In the genomic region with DNA sequence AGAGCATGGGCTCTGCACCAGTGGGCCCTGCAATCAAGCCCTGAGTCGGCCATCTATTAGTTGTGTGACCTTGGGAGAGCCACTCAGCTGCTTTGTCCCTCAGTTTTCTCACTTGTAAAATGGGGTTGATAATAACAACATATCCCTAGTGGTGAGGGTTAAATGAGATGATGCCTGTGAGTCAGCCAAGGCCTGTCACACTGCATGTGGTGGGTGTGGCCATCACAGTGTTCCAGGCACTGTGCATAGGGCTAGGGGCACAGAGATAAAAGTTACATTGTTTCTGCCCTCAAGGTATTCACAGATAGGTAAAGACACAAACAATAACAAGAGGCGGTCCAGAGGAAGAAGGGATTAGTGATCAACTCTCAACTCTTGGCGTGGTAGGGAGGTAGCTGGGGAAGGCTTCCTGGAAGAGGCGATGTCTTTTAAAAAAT, we compare ENCODE assay signal across 16 cellular contexts. TPM values are rescaled to one million over a fixed set of nuclear protein-coding genes. Genes with fewer than 3 reads are reported as not detected.
DNase-seq lines count a peak whose midpoint lies in the region; ATAC-seq, FAIRE-seq and TF ChIP-seq lines count a peak whose summit lies in the region.
"Had no signal": no experiment of that assay in that cellular context is flagged by ENCODE, and none has a peak within 500 bp of the region (broad histone marks: within the 10 kb centered on the region; RNA-seq: fewer than 3 reads in every experiment).

No MANE protein-coding gene starts in this region.

- ATAC-seq in GM18511 (IDR thresholded peaks at IDR 0.05; ENCODE audit: unreplicated experiment) (no peak), WTC11 (no peak), GM19397 (IDR thresholded peaks at IDR 0.05; ENCODE audit: unreplicated experiment) (no peak)
- ATAC-seq: psoas muscle had no signal

- H3K4me1 Mint-ChIP-seq in activated CD4-positive, alpha-beta memory T cell treated with anti-CD3 and anti-CD28 coated beads for 36 hours (ENCODE audit: low read depth): peaks cover 14% of the 10 kb centered on the region
- H3K4me1 Mint-ChIP-seq in mesothelial cell of epicardium (peaks cover 86% of the 10 kb centered on the region), WTC11 (peaks cover 4% of the 10 kb centered on the region; the same call in 1 of the 2 replicates)
- H3K4me1 Mint-ChIP-seq: central memory CD8-positive, alpha-beta T cell had no signal

- POLR2A ChIA-PET in activated CD4-positive, alpha-beta memory T cell treated with anti-CD3 and anti-CD28 coated beads for 36 hours (lab: Charles Lee): no interaction called here
- POLR2A ChIA-PET in WTC11 (lab: Charles Lee): no interaction called here

- H3K9me3 Mint-ChIP-seq in activated CD4-positive, alpha-beta memory T cell treated with anti-CD3 and anti-CD28 coated beads for 36 hours: no peaks in the 10 kb centered on the region
- H3K9me3 Mint-ChIP-seq in mesothelial cell of epicardium: no peaks in the 10 kb centered on the region
- H3K9me3 Mint-ChIP-seq in WTC11: no peaks in the 10 kb centered on the region
- H3K9me3 Mint-ChIP-seq: CD14-positive monocyte; central memory CD8-positive, alpha-beta T cell had no signal

- no peak for TF ChIP-seq CTCF in mesothelial cell of epicardium (IDR thresholded peaks at IDR 0.05; ENCODE audit: unreplicated experiment)
- TF ChIP-seq CTCF in WTC11 (IDR thresholded peaks at IDR 0.05): no peak

- DNase-seq in AG20443 (ENCODE audit: low spot score) (peak; percentile 63), ELR (ENCODE audit: low read depth) (peak; percentile 52), mesothelial cell of epicardium (ENCODE audit: low spot score in 2 of 2, unreplicated experiment in 2 of 2) (no peak), RCC 7860 (ENCODE audit: low spot score) (no peak), WTC11 (ENCODE audit: low spot score) (no peak)
- DNase-seq in activated CD4-positive, alpha-beta memory T cell treated with anti-CD3 and anti-CD28 coated beads for 36 hours: peak; percentile 24
- DNase-seq: activated naive CD4-positive, alpha-beta T cell treated with Interleukin-2 at 50 U/mL for 16 hours; kidney glomerular epithelial cell; MG63; NCI-H2081 treated with DMSO at 0.1 percent for 48 hours; psoas muscle; stimulated activated CD4-positive, alpha-beta T cell treated with anti-CD3 and anti-CD28 coated beads, Interleukin-1b, Interleukin-23, amount 100 ng/mL, for 48 hours had no signal

- no peak overlapping the region for H3K27ac Mint-ChIP-seq in activated CD4-positive, alpha-beta memory T cell treated with anti-CD3 and anti-CD28 coated beads for 36 hours
- H3K27ac Mint-ChIP-seq in mesothelial cell of epicardium: peak overlapping the region; percentile 66
- no peak overlapping the region for H3K27ac Mint-ChIP-seq in WTC11

- H3K4me3 Mint-ChIP-seq in activated CD4-positive, alpha-beta memory T cell treated with anti-CD3 and anti-CD28 coated beads for 36 hours: no peak overlapping the region
- H3K4me3 Mint-ChIP-seq in mesothelial cell of epicardium: no peak overlapping the region
- H3K4me3 Mint-ChIP-seq in WTC11: no peak overlapping the region
- H3K4me3 Mint-ChIP-seq: CD14-positive monocyte; central memory CD8-positive, alpha-beta T cell had no signal

- no peaks in the 10 kb centered on the region for H3K36me3 Mint-ChIP-seq in activated CD4-positive, alpha-beta memory T cell treated with anti-CD3 and anti-CD28 coated beads for 36 hours
- H3K36me3 Mint-ChIP-seq in mesothelial cell of epicardium: peaks cover 45% of the 10 kb centered on the region
- peaks cover 9% of the 10 kb centered on the region for H3K36me3 Mint-ChIP-seq in WTC11

- CTCF ChIA-PET in activated CD4-positive, alpha-beta memory T cell treated with anti-CD3 and anti-CD28 coated beads for 36 hours (lab: Charles Lee): no interaction called here
- CTCF ChIA-PET in WTC11 (lab: Charles Lee): interaction anchor here (1.6 to 5.7 kb wide), 2 partner anchors 15 to 130 kb away, joined by 5 to 22 read pairs; no protein-coding TSS in a partner anchor

- no peak for FAIRE-seq in RCC 7860 (lab: Jason Lieb, UNC)

- intact Hi-C loops in activated CD4-positive, alpha-beta memory T cell treated with anti-CD3 and anti-CD28 coated beads for 36 hours (cut with micrococcal nuclease): no loop called here

- no peaks in the 10 kb centered on the region for H3K27me3 Mint-ChIP-seq in activated CD4-positive, alpha-beta memory T cell treated with anti-CD3 and anti-CD28 coated beads for 36 hours
- no peaks in the 10 kb centered on the region for H3K27me3 Mint-ChIP-seq in mesothelial cell of epicardium (ENCODE audit: low read depth)
- H3K27me3 Mint-ChIP-seq in WTC11 (ENCODE audit: low read depth): no peaks in the 10 kb centered on the region

TF ChIP-seq in WTC11, 78 proteins besides CTCF, POLR2A, EP300 and RAD21:
- TF ChIP-seq, protein P1, sequence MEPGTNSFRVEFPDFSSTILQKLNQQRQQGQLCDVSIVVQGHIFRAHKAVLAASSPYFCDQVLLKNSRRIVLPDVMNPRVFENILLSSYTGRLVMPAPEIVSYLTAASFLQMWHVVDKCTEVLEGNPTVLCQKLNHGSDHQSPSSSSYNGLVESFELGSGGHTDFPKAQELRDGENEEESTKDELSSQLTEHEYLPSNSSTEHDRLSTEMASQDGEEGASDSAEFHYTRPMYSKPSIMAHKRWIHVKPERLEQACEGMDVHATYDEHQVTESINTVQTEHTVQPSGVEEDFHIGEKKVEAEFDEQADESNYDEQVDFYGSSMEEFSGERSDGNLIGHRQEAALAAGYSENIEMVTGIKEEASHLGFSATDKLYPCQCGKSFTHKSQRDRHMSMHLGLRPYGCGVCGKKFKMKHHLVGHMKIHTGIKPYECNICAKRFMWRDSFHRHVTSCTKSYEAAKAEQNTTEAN (CRISPR knock-in tag; IDR thresholded peaks at IDR 0.05): no peak
- TF ChIP-seq, protein P2, sequence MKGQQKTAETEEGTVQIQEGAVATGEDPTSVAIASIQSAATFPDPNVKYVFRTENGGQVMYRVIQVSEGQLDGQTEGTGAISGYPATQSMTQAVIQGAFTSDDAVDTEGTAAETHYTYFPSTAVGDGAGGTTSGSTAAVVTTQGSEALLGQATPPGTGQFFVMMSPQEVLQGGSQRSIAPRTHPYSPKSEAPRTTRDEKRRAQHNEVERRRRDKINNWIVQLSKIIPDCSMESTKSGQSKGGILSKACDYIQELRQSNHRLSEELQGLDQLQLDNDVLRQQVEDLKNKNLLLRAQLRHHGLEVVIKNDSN (CRISPR knock-in tag; IDR thresholded peaks at IDR 0.05): no peak
- no peak for TF ChIP-seq MYBL2 (CRISPR knock-in tag; IDR thresholded peaks at IDR 0.05)
- no peak for TF ChIP-seq ZNF219 (CRISPR knock-in tag; IDR thresholded peaks at IDR 0.05; ENCODE audit: borderline replicate concordance)
- TF ChIP-seq, protein P3, sequence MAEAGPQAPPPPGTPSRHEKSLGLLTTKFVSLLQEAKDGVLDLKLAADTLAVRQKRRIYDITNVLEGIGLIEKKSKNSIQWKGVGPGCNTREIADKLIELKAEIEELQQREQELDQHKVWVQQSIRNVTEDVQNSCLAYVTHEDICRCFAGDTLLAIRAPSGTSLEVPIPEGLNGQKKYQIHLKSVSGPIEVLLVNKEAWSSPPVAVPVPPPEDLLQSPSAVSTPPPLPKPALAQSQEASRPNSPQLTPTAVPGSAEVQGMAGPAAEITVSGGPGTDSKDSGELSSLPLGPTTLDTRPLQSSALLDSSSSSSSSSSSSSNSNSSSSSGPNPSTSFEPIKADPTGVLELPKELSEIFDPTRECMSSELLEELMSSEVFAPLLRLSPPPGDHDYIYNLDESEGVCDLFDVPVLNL (CRISPR knock-in tag; IDR thresholded peaks at IDR 0.05; ENCODE audit: borderline replicate concordance, low read depth): no peak
- no peak for TF ChIP-seq NR3C1 (CRISPR knock-in tag; conservative IDR thresholded peaks at IDR 0.05; ENCODE audit: low read depth)
- no peak for TF ChIP-seq JUN (CRISPR knock-in tag; IDR thresholded peaks at IDR 0.05)

RNA-seq across cellular contexts. Expression of a gene that starts 19.5 kb away (rescaled TPM):
- total RNA-seq in activated CD4-positive, alpha-beta memory T cell treated with anti-CD3 and anti-CD28 coated beads for 36 hours: under 1 TPM; 0.07 to 0.24 TPM
- total RNA-seq in mesothelial cell of epicardium: 164 to 176 TPM (median 176 TPM) in 3 replicates
- 9.2 to 13.9 TPM (median 10.4 TPM) in 3 replicates for total RNA-seq in WTC11 (2021)

Comparison
In these comparisons a context has a peak if more than half of its experiments do, and no peak if none do; other contexts are left out.
1. DNase-seq: peak in AG20443 (single experiment), ELR (single experiment) and activated CD4-positive, alpha-beta memory T cell treated with anti-CD3 and anti-CD28 coated beads for 36 hours (single experiment); none in mesothelial cell of epicardium (0 of 2), RCC 7860 (single experiment) and WTC11 (single experiment).